Comparison of ENCODE assay signal across 23 cellular contexts in genomic region chr22:39369186-39369585, GRCh38. TPM values are rescaled to one million over a fixed set of nuclear protein-coding genes. Genes with fewer than 3 reads are reported as not detected.
DNase-seq lines count a peak whose midpoint lies in the region; ATAC-seq and TF ChIP-seq lines count a peak whose summit lies in the region.
"Had no signal": no experiment of that assay in that cellular context is flagged by ENCODE, and none has a peak within 500 bp of the region (broad histone marks: within the 10 kb centered on the region; RNA-seq: fewer than 3 reads in every experiment).

No MANE protein-coding gene starts in this region.

- H3K4me1 ChIP-seq in A673 (ENCODE audit: insufficient read depth, low read length, poor library complexity, severe bottlenecking), result peaks cover 11% of the 10 kb centered on the region
- H3K4me1 ChIP-seq in BLaER1 treated with 17β-estradiol and CSF1 and Interleukin-3, amounts not matched to agents 10 nM and 100 nM, result peaks cover 61 to 86% (median 77%) of the 10 kb centered on the region in 10 experiments
- H3K4me1 ChIP-seq in mesendoderm (ENCODE audit: control insufficient read depth, low read depth, low read length), result no peaks in the 10 kb centered on the region
- peaks cover 38% of the 10 kb centered on the region for H3K4me1 ChIP-seq in Karpas-422 (ENCODE audit: low read length)

- no peaks in the 10 kb centered on the region for H3K9me3 Mint-ChIP-seq in activated T-helper 17 cell treated with anti-CD3 and anti-CD28 coated beads, Interleukin-2, amount 50 U/mL, for 72 hours
- H3K9me3 Mint-ChIP-seq in activated naive CD4-positive, alpha-beta T cell treated with anti-CD3 and anti-CD28 coated beads, Interleukin-2, amount 50 U/mL, for 72 hours, result no peaks in the 10 kb centered on the region

- H3K27me3 Mint-ChIP-seq in activated T-helper 17 cell treated with anti-CD3 and anti-CD28 coated beads, Interleukin-2, amount 50 U/mL, for 72 hours, result no peaks in the 10 kb centered on the region

- no CpG with 5 or more reads among the region's 6 CpGs for WGBS in mesendoderm (ENCODE audit: extremely low coverage, insufficient coverage, low lambda C conversion rate)

- no peak overlapping the region for H3K18ac ChIP-seq in mesendoderm (ENCODE audit: low read length)

- CTCF ChIA-PET in A673 (lab: Charles Lee), result no interaction called here

- H3K27me3 ChIP-seq in A673 (replicated peaks; ENCODE audit: insufficient read depth, low read depth, low read length, poor library complexity), result no peaks in the 10 kb centered on the region
- no peaks in the 10 kb centered on the region for H3K27me3 ChIP-seq in BLaER1 treated with 17β-estradiol and CSF1 and Interleukin-3, amounts not matched to agents 10 nM and 100 nM
- no peaks in the 10 kb centered on the region for H3K27me3 ChIP-seq in mesendoderm (ENCODE audit: insufficient read depth, low read length, poor library complexity)
- H3K27me3 ChIP-seq in Karpas-422 (ENCODE audit: low read length), result no peaks in the 10 kb centered on the region
- H3K27me3 ChIP-seq: MG63, SJSA1 had no signal

- H3K4me3 Mint-ChIP-seq in activated T-helper 17 cell treated with anti-CD3 and anti-CD28 coated beads, Interleukin-2, amount 50 U/mL, for 72 hours, result no peak overlapping the region

- H2BK120ac ChIP-seq in mesendoderm (ENCODE audit: low read depth, low read length), result no peak overlapping the region

- peaks cover 10% of the 10 kb centered on the region for H3K4me1 Mint-ChIP-seq in activated T-helper 17 cell treated with anti-CD3 and anti-CD28 coated beads, Interleukin-2, amount 50 U/mL, for 72 hours

- no peak overlapping the region for H2AK5ac ChIP-seq in mesendoderm (ENCODE audit: low read length)

- TF ChIP-seq CTCF in A673 (conservative IDR thresholded peaks at IDR 0.05; ENCODE audit: low read depth, low read length), result no peak

- no peak overlapping the region for H4K5ac ChIP-seq in mesendoderm (ENCODE audit: low read length)

- peaks cover 0 to 48% (median 14%) of the 10 kb centered on the region in 11 experiments; a peak in 15 of 22 replicates for H4K20me1 ChIP-seq in BLaER1 treated with 17β-estradiol and CSF1 and Interleukin-3, amounts not matched to agents 10 nM and 100 nM
- no peaks in the 10 kb centered on the region for H4K20me1 ChIP-seq in Karpas-422 (ENCODE audit: insufficient read depth, low read depth, low read length)

- H3K36me3 ChIP-seq in A673 (ENCODE audit: insufficient read depth, low read length, poor library complexity, severe bottlenecking) (no peaks in the 10 kb centered on the region), mesendoderm (ENCODE audit: control insufficient read depth, insufficient read depth, low read length) (no peaks in the 10 kb centered on the region), Karpas-422 (ENCODE audit: insufficient read depth, low read length) (peaks cover 3% of the 10 kb centered on the region)
- H3K36me3 ChIP-seq in BLaER1 treated with 17β-estradiol and CSF1 and Interleukin-3, amounts not matched to agents 10 nM and 100 nM, result peaks cover 0 to 26% (median 17%) of the 10 kb centered on the region in 11 experiments; a peak in 14 of 22 replicates
- H3K36me3 ChIP-seq: MG63, SJSA1 had no signal

- no peaks in the 10 kb centered on the region for H3K36me3 Mint-ChIP-seq in activated T-helper 17 cell treated with anti-CD3 and anti-CD28 coated beads, Interleukin-2, amount 50 U/mL, for 72 hours (ENCODE audit: low read depth)
- H3K36me3 Mint-ChIP-seq in activated naive CD4-positive, alpha-beta T cell treated with anti-CD3 and anti-CD28 coated beads, Interleukin-2, amount 50 U/mL, for 72 hours, result no peaks in the 10 kb centered on the region

- H2BK5ac ChIP-seq in mesendoderm (ENCODE audit: low read length), result no peak overlapping the region

- DNase-seq in A673 (ENCODE audit: low spot score) (no peak), mesendoderm (no peak), Karpas-422 (no peak)
- no peak for DNase-seq in activated naive CD4-positive, alpha-beta T cell treated with anti-CD3 and anti-CD28 coated beads, Interleukin-2, amount 50 U/mL, for 72 hours (ENCODE audit: low spot score in 2 of 2)
- DNase-seq: AML-193; DMS153; DND-41; MG63; NCI-H1105 treated with DMSO at 0.1 percent for 48 hours; NCI-H146; NCI-H1930; NCI-H446 treated with DMSO at 0.1 percent for 48 hours; NCI-H526; NCI-H82; NK-92 treated with Interleukin-12 subunit alpha and Interleukin-12 subunit beta, amount 100 ng/mL, for 24 hours; PC-9; Right ventricle myocardium superior had no signal

- H3K23ac ChIP-seq in mesendoderm (ENCODE audit: low read length), result no peak overlapping the region

- no peak overlapping the region for H2BK15ac ChIP-seq in mesendoderm (replicated peaks; ENCODE audit: low read depth)

- H2AFZ ChIP-seq in Karpas-422 (ENCODE audit: low read length), result no peak overlapping the region
- H2AFZ ChIP-seq: PC-9 had no signal

- H4K8ac ChIP-seq in mesendoderm (ENCODE audit: low read depth, low read length), result no peak overlapping the region

- no peak overlapping the region for H3K4me3 ChIP-seq in A673 (ENCODE audit: low read depth, low read length, poor library complexity, severe bottlenecking)
- peak overlapping the region in 4 of 10 experiments; percentile 7 to 20 (median 14); a peak in 6 of 20 replicates for H3K4me3 ChIP-seq in BLaER1 treated with 17β-estradiol and CSF1 and Interleukin-3, amounts not matched to agents 10 nM and 100 nM
- H3K4me3 ChIP-seq in mesendoderm (ENCODE audit: low read length), result no peak overlapping the region
- H3K4me3 ChIP-seq in Karpas-422 (ENCODE audit: low read length), result no peak overlapping the region
- H3K4me3 ChIP-seq: K562, MG63, PC-9, SJSA1 had no signal

- H3K4me2 ChIP-seq in BLaER1 treated with 17β-estradiol and CSF1 and Interleukin-3, amounts not matched to agents 10 nM and 100 nM, result peak overlapping the region; percentile 76 to 92 (median 81)
- H3K4me2 ChIP-seq in mesendoderm (ENCODE audit: low read length), result no peak overlapping the region
- H3K4me2 ChIP-seq in Karpas-422 (ENCODE audit: low read depth, low read length, poor library complexity, severe bottlenecking), result no peak overlapping the region
- H3K4me2 ChIP-seq: PC-9 had no signal

- no peak for ATAC-seq in activated T-helper 17 cell treated with anti-CD3 and anti-CD28 coated beads, Interleukin-2, amount 50 U/mL, for 72 hours (replicated peaks)
- no peak for ATAC-seq in activated naive CD4-positive, alpha-beta T cell treated with anti-CD3 and anti-CD28 coated beads, Interleukin-2, amount 50 U/mL, for 72 hours
- no peak for ATAC-seq in HG02798 (IDR thresholded peaks at IDR 0.05; ENCODE audit: poor library complexity, unreplicated experiment)
- ATAC-seq: HepG2, K562 had no signal

- no peaks in the 10 kb centered on the region for H3K79me1 ChIP-seq in mesendoderm (ENCODE audit: low read length)

- H3K9ac ChIP-seq in BLaER1 treated with 17β-estradiol and CSF1 and Interleukin-3, amounts not matched to agents 10 nM and 100 nM, result peak overlapping the region; percentile 48 to 73 (median 69); a peak in 20 of 22 replicates
- H3K9ac ChIP-seq in mesendoderm (ENCODE audit: low read length) (no peak overlapping the region), Karpas-422 (ENCODE audit: low read length) (no peak overlapping the region)

- H3K79me2 ChIP-seq in mesendoderm (ENCODE audit: control insufficient read depth, insufficient read depth, low read length) (no peaks in the 10 kb centered on the region), Karpas-422 (ENCODE audit: low read length) (peaks cover 41% of the 10 kb centered on the region)

- no TSS peak for BruUV-seq in A673 (replicated peaks; lab: Mats Ljungman, UMichigan)

- peaks cover 4% of the 10 kb centered on the region for H3K9me3 ChIP-seq in A673 (ENCODE audit: low read depth, low read length, poor library complexity, severe bottlenecking)
- H3K9me3 ChIP-seq in BLaER1 treated with 17β-estradiol and CSF1 and Interleukin-3, amounts not matched to agents 10 nM and 100 nM (replicated peaks in 1 of 11), result peaks cover 8 to 18% (median 15%) of the 10 kb centered on the region in 11 experiments
- H3K9me3 ChIP-seq in Karpas-422 (ENCODE audit: low read length), result peaks cover 3% of the 10 kb centered on the region; the same call in 1 of the 2 replicates

- H3K56ac ChIP-seq in mesendoderm (ENCODE audit: low read length), result peak overlapping the region; percentile 5

- H3K27ac ChIP-seq in A673 (ENCODE audit: low read depth, low read length, poor library complexity, severe bottlenecking) (peak overlapping the region; percentile 57), mesendoderm (ENCODE audit: low read depth, low read length) (no peak overlapping the region), Karpas-422 (ENCODE audit: low read length) (no peak overlapping the region; the same call in 1 of the 2 replicates)
- peak overlapping the region; percentile 63 to 83 (median 77); a peak in 21 of 22 replicates for H3K27ac ChIP-seq in BLaER1 treated with 17β-estradiol and CSF1 and Interleukin-3, amounts not matched to agents 10 nM and 100 nM
- H3K27ac ChIP-seq: PC-9, SJSA1 had no signal

- intact Hi-C loops in A673 (cut with micrococcal nuclease; ENCODE audit: unreplicated experiment), result no loop called here

- no peaks in the 10 kb centered on the region for H3K9me2 ChIP-seq in Karpas-422 (replicated peaks; ENCODE audit: insufficient read depth, low read length)

- H3K27ac Mint-ChIP-seq in activated T-helper 17 cell treated with anti-CD3 and anti-CD28 coated beads, Interleukin-2, amount 50 U/mL, for 72 hours, result peak overlapping the region; percentile 59
- H3K27ac Mint-ChIP-seq in activated naive CD4-positive, alpha-beta T cell treated with anti-CD3 and anti-CD28 coated beads, Interleukin-2, amount 50 U/mL, for 72 hours, result no peak overlapping the region

- POLR2A ChIA-PET in A673 (lab: Charles Lee; ENCODE audit: low non-redundant PET), result no interaction called here

- no peak overlapping the region for H3K4ac ChIP-seq in mesendoderm (ENCODE audit: low read depth, low read length)

RNA-seq across cellular contexts. Expression of gene SYNGR1, which starts 19.4 kb away (rescaled TPM):
- total RNA-seq in A673 (2021), result 31.7 and 36.7 TPM in 2 replicates
- total RNA-seq in activated T-helper 17 cell treated with anti-CD3 and anti-CD28 coated beads, Interleukin-2, amount 50 U/mL, for 72 hours, result not detected
- polyA plus RNA-seq in mesendoderm (2013, experiment 1 of 2), result 10.5 TPM
- 10.0 TPM for polyA plus RNA-seq in mesendoderm (2013, experiment 2 of 2)
- 1 to 10 TPM in 1 of 2 donors, under 1 TPM in 1; 0.46 to 1.2 TPM for total RNA-seq in activated naive CD4-positive, alpha-beta T cell treated with anti-CD3 and anti-CD28 coated beads, Interleukin-2, amount 50 U/mL, for 72 hours
- 37.2 and 47.7 TPM in 2 replicates for total RNA-seq in Karpas-422 (2014; rRNA removed; shearing (Covaris generic); ENCODE audit: low replicate concordance)

RNA-seq across cellular contexts. Expression of gene TAB1, which starts 30.4 kb away (rescaled TPM):
- total RNA-seq in A673 (2021), result 27.0 and 38.2 TPM in 2 replicates
- 10 to 100 TPM; 15.2 to 20.9 TPM for total RNA-seq in activated T-helper 17 cell treated with anti-CD3 and anti-CD28 coated beads, Interleukin-2, amount 50 U/mL, for 72 hours
- polyA plus RNA-seq in mesendoderm (2013, experiment 1 of 2), result 13.1 TPM
- 12.1 TPM for polyA plus RNA-seq in mesendoderm (2013, experiment 2 of 2)
- 10 to 100 TPM; 14.0 to 22.0 TPM for total RNA-seq in activated naive CD4-positive, alpha-beta T cell treated with anti-CD3 and anti-CD28 coated beads, Interleukin-2, amount 50 U/mL, for 72 hours
- total RNA-seq in Karpas-422 (2014; rRNA removed; shearing (Covaris generic); ENCODE audit: low replicate concordance), result 11.0 and 15.9 TPM in 2 replicates

RNA-seq across cellular contexts. Expression of gene RPL3, which starts 49.8 kb away (rescaled TPM):
- 1,117 and 1,141 TPM in 2 replicates for total RNA-seq in A673 (2021)
- 1,000 to 10,000 TPM; 2,256 to 2,974 TPM for total RNA-seq in activated T-helper 17 cell treated with anti-CD3 and anti-CD28 coated beads, Interleukin-2, amount 50 U/mL, for 72 hours
- polyA plus RNA-seq in mesendoderm (2013, experiment 1 of 2), result 2,149 TPM
- polyA plus RNA-seq in mesendoderm (2013, experiment 2 of 2), result 2,158 TPM
- total RNA-seq in activated naive CD4-positive, alpha-beta T cell treated with anti-CD3 and anti-CD28 coated beads, Interleukin-2, amount 50 U/mL, for 72 hours, result 1,000 to 10,000 TPM; 2,348 to 3,152 TPM
- total RNA-seq in Karpas-422 (2014; rRNA removed; shearing (Covaris generic); ENCODE audit: low replicate concordance), result 1,770 and 3,552 TPM in 2 replicates

Comparison
In these comparisons a context has a peak if more than half of its experiments do, and no peak if none do; other contexts are left out.
1. H3K27ac ChIP-seq: peak in A673 (single experiment) and BLaER1 treated with 17β-estradiol and CSF1 and Interleukin-3, amounts not matched to agents 10 nM and 100 nM (11 of 11); none in mesendoderm (single experiment) and Karpas-422 (single experiment).
2. H3K4me2 ChIP-seq: peak in BLaER1 treated with 17β-estradiol and CSF1 and Interleukin-3, amounts not matched to agents 10 nM and 100 nM (11 of 11); none in mesendoderm (single experiment) and Karpas-422 (single experiment).
3. H3K9ac ChIP-seq: peak in BLaER1 treated with 17β-estradiol and CSF1 and Interleukin-3, amounts not matched to agents 10 nM and 100 nM (11 of 11); none in mesendoderm (single experiment) and Karpas-422 (single experiment).
4. RNA of gene SYNGR1, which starts 19.4 kb away (total RNA-seq): 37.2 to 47.7 TPM in Karpas-422 and 31.7 to 36.7 TPM in A673; 0.46 to 1.2 TPM in activated naive CD4-positive, alpha-beta T cell treated with anti-CD3 and anti-CD28 coated beads, Interleukin-2, amount 50 U/mL, for 72 hours and not detected in activated T-helper 17 cell treated with anti-CD3 and anti-CD28 coated beads, Interleukin-2, amount 50 U/mL, for 72 hours; every median in the first group is over 10 times any median in the second.